ENCODE assay signal across 17 cellular contexts in the genomic region with DNA sequence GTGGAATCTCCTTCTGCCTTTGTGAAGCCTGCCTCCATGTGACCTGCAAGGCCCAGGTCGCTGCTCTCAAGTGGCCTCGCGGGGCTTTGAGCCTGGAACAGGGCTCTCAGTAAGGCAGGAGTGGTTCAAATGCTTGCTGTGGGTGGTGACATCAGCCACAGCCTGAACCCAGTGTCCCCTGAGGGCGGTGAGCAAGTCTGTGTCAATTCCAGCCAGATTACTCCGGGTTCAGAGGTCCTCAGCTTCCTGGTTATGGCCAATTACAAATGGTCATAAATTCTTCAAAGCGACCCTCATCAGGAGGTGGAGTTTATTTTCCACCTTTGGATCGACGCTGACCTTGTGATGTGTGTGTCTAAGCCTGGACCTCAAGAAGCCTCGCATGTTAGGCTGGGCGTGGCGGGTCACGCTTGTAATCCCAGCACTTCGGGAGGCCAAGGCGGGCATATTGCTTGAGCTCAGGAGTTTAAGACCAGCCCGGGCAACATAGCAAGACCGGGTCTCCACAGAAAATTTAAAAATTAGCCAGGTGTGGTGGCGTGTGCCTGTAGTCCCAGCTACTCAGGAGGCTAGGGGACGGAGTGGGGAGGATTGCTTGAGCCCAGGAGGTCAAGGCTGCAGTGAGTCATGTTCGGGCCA. TPM values are rescaled to one million over a fixed set of nuclear protein-coding genes. Genes with fewer than 3 reads are reported as not detected.
DNase-seq lines count a peak whose midpoint lies in the region; ATAC-seq, FAIRE-seq and TF ChIP-seq lines count a peak whose summit lies in the region.
"Had no signal": no experiment of that assay in that cellular context is flagged by ENCODE, and none has a peak within 500 bp of the region (broad histone marks: within the 10 kb centered on the region; RNA-seq: fewer than 3 reads in every experiment).

No MANE protein-coding gene starts in this region.

- H3K27me3 ChIP-seq in H9 (ENCODE audit: insufficient read depth, low read length) (no peaks in the 10 kb centered on the region), Panc1 (ENCODE audit: control insufficient read depth, insufficient read depth, low read length) (no peaks in the 10 kb centered on the region), small intestine (ENCODE audit: control insufficient read depth in 2 of 2, insufficient read depth in 2 of 2, low read length in 2 of 2) (no peaks in the 10 kb centered on the region)
- H3K27me3 ChIP-seq: cardiac muscle cell had no signal

- no peak overlapping the region for H3K18ac ChIP-seq in H9 (ENCODE audit: insufficient read length, low read depth, low read length)

- no peak overlapping the region for H4K8ac ChIP-seq in H9 (replicated peaks; ENCODE audit: insufficient read length, low read depth, low read length)

- H3K23me2 ChIP-seq in H9 (ENCODE audit: insufficient read length, low read depth, low read length, poor library complexity, severe bottlenecking): no peaks in the 10 kb centered on the region

- no peak overlapping the region for H3K4me2 ChIP-seq in H9 (ENCODE audit: insufficient read depth, insufficient read length, low read length)

- CTCF ChIA-PET in Panc1 (lab: Charles Lee): interaction anchor here (0.5 kb wide), 1 partner anchor 38 kb away, joined by 13 read pairs; no protein-coding TSS in a partner anchor

- no peaks in the 10 kb centered on the region for H3K79me2 ChIP-seq in H9 (ENCODE audit: insufficient read depth, low read length)

- peak; percentile 28 for DNase-seq in H9
- no peak for DNase-seq in Panc1 (ENCODE audit: low read depth, low spot score)
- peak; percentile 99 for DNase-seq in islet precursor cell
- DNase-seq in small intestine: peak; percentile 99
- no peak for DNase-seq in activated CD4-positive, CD25-positive, alpha-beta regulatory T cell (lab: John Stamatoyannopoulos, UW)
- DNase-seq: activated CD8-positive, alpha-beta memory T cell treated with anti-CD3 and anti-CD28 coated beads, Interleukin-2, amount 10 ng/mL, durations not matched to agents 7 days and 5 days; activated naive CD4-positive, alpha-beta T cell treated with anti-CD3 and anti-CD28 coated beads, Interleukin-2, amount 50 U/mL, for 16 hours; left ventricle myocardium inferior; NCI-H2029; NK-92 treated with Interleukin-12 subunit alpha and Interleukin-12 subunit beta, amount 100 ng/mL, for 24 hours; nucleus accumbens had no signal

- H3K79me1 ChIP-seq in H9 (ENCODE audit: insufficient read depth, low read depth, low read length, poor library complexity, severe bottlenecking): no peaks in the 10 kb centered on the region

- H2AFZ ChIP-seq in H9 (ENCODE audit: low read length): no peak overlapping the region

- no peak overlapping the region for H3K4ac ChIP-seq in H9 (ENCODE audit: low read depth, low read length)

- peak; percentile 55; the same call in 1 of the 2 replicates for ATAC-seq in Panc1
- ATAC-seq in HG03442 (IDR thresholded peaks at IDR 0.05; ENCODE audit: unreplicated experiment): no peak
- no peak for ATAC-seq in GM18907 (IDR thresholded peaks at IDR 0.05; ENCODE audit: unreplicated experiment)
- ATAC-seq: activated CD8-positive, alpha-beta memory T cell treated with anti-CD3 and anti-CD28 coated beads, Interleukin-2, amount 10 ng/mL, durations not matched to agents 7 days and 5 days; K562 had no signal

- no peaks in the 10 kb centered on the region for H3K4me1 ChIP-seq in H9 (ENCODE audit: insufficient read depth, low read length)
- H3K4me1 ChIP-seq in Panc1 (ENCODE audit: control insufficient read depth, insufficient read depth, low read length): 0 out of 2 replicates have a peak, but pooled peaks cover 2% of the 10 kb centered on the region
- H3K4me1 ChIP-seq in small intestine (ENCODE audit: control insufficient read depth in 2 of 2, insufficient read depth in 1 of 2, low read depth in 1 of 2, low read length in 1 of 2): peaks cover 0 to 5% of the 10 kb centered on the region in 2 donors

- no peak overlapping the region for H2BK120ac ChIP-seq in H9 (ENCODE audit: low read depth, low read length, poor library complexity, severe bottlenecking)

- no peaks in the 10 kb centered on the region for H3K9me3 Mint-ChIP-seq in H9

- H3K27ac Mint-ChIP-seq in H9: no peak overlapping the region
- H3K27ac Mint-ChIP-seq: activated CD8-positive, alpha-beta memory T cell treated with anti-CD3 and anti-CD28 coated beads, Interleukin-2, amount 10 ng/mL, durations not matched to agents 7 days and 5 days had no signal

- H3K9me3 ChIP-seq in H9 (ENCODE audit: control insufficient read depth, low read depth, low read length): no peaks in the 10 kb centered on the region
- no peaks in the 10 kb centered on the region for H3K9me3 ChIP-seq in Panc1 (ENCODE audit: control insufficient read depth, insufficient read depth, low read depth, low read length)
- H3K9me3 ChIP-seq in small intestine (ENCODE audit: control insufficient read depth, low read depth): no peaks in the 10 kb centered on the region
- H3K9me3 ChIP-seq: left ventricle myocardium inferior had no signal

- H3K36me3 ChIP-seq in Panc1 (ENCODE audit: control insufficient read depth, insufficient read depth, low read length) (no peaks in the 10 kb centered on the region), small intestine (ENCODE audit: control insufficient read depth in 2 of 2, insufficient read depth in 2 of 2, low read length in 2 of 2) (no peaks in the 10 kb centered on the region)
- H3K36me3 ChIP-seq: cardiac muscle cell, left ventricle myocardium inferior had no signal

- no peak overlapping the region for H3K23ac ChIP-seq in H9 (ENCODE audit: insufficient read length, low read depth, low read length)

- no peak overlapping the region for H3K27ac ChIP-seq in H9 (ENCODE audit: insufficient read length, low read depth, low read length)
- H3K27ac ChIP-seq in Panc1 (ENCODE audit: low read length): no peak overlapping the region
- H3K27ac ChIP-seq in small intestine (ENCODE audit: low read depth in 1 of 2, low read length in 1 of 2): peak overlapping the region; percentile 80 to 86
- H3K27ac ChIP-seq: cardiac muscle cell, left ventricle myocardium inferior, skin epidermis, VCaP had no signal

- no CpG with 5 or more reads among the region's 19 CpGs for WGBS in H9 (ENCODE audit: extremely low coverage, insufficient read length, low lambda C conversion rate)
- 21 to 57% (median 38%) methylated on average over 19 of the region's 19 CpGs for WGBS in small intestine, 3 donors

- no peak overlapping the region for H4K91ac ChIP-seq in H9 (ENCODE audit: insufficient read length, low read depth, low read length)

- no peak overlapping the region for H2BK5ac ChIP-seq in H9 (ENCODE audit: insufficient read length, low read length)

- in situ Hi-C loops in Panc1 (cut with HindIII; ENCODE audit: low pct_unique_long_range_greater_than_20kb, low sequenced_read_pairs): no loop called here

- no peak overlapping the region for H3K56ac ChIP-seq in H9 (ENCODE audit: insufficient read length, low read depth, low read length)

- H2BK12ac ChIP-seq in H9 (ENCODE audit: insufficient read length, low read depth, low read length): no peak overlapping the region

- H2BK20ac ChIP-seq in H9 (ENCODE audit: low read depth, low read length, poor library complexity, severe bottlenecking): no peak overlapping the region

- no peak for FAIRE-seq in small intestine (lab: Jason Lieb, UNC)
- FAIRE-seq: K562 had no signal

- BruUV-seq in Panc1 (replicated peaks; lab: Mats Ljungman, UMichigan): no TSS peak

- no peaks in the 10 kb centered on the region for H4K20me1 ChIP-seq in H9 (ENCODE audit: control insufficient read depth, insufficient read depth, insufficient read length)

- POLR2A ChIA-PET in Panc1 (lab: Charles Lee): interaction anchor here (0.7 kb wide), 1 partner anchor 131 kb away, joined by 7 read pairs; no protein-coding TSS in a partner anchor

- peaks cover 2% of the 10 kb centered on the region for H3K27me3 Mint-ChIP-seq in H9 (ENCODE audit: low read depth)
- H3K27me3 Mint-ChIP-seq: activated CD8-positive, alpha-beta memory T cell treated with anti-CD3 and anti-CD28 coated beads, Interleukin-2, amount 10 ng/mL, durations not matched to agents 7 days and 5 days had no signal

- intact Hi-C loops in Panc1 (cut with micrococcal nuclease; ENCODE audit: unreplicated experiment): no loop called here

- H3K4me3 ChIP-seq in Panc1 (ENCODE audit: low read depth in 2 of 2, low read length in 2 of 2) (no peak overlapping the region), small intestine (ENCODE audit: low read depth in 1 of 2, low read length in 2 of 2) (no peak overlapping the region)
- H3K4me3 ChIP-seq: cardiac muscle cell, K562, left ventricle myocardium inferior, skin epidermis had no signal

- H3K14ac ChIP-seq in H9 (ENCODE audit: insufficient read depth, low read length): no peak overlapping the region

- no peak overlapping the region for H3K4me3 Mint-ChIP-seq in H9
- H3K4me3 Mint-ChIP-seq: activated CD8-positive, alpha-beta memory T cell treated with anti-CD3 and anti-CD28 coated beads, Interleukin-2, amount 10 ng/mL, durations not matched to agents 7 days and 5 days had no signal

- no peak overlapping the region for H3K9ac ChIP-seq in H9 (ENCODE audit: extremely low read depth, insufficient read length, low read length)

- TF ChIP-seq CTCF in H9 (conservative IDR thresholded peaks at IDR 0.05): no peak
- no peak for TF ChIP-seq CTCF in Panc1 (IDR thresholded peaks at IDR 0.05)

- H3K36me3 Mint-ChIP-seq in H9 (ENCODE audit: insufficient read depth in 1 of 3, low read depth in 3 of 3): no peaks in the 10 kb centered on the region
- H3K36me3 Mint-ChIP-seq: activated CD8-positive, alpha-beta memory T cell treated with anti-CD3 and anti-CD28 coated beads, Interleukin-2, amount 10 ng/mL, durations not matched to agents 7 days and 5 days had no signal

- no peaks in the 10 kb centered on the region for H3K4me1 Mint-ChIP-seq in H9
- H3K4me1 Mint-ChIP-seq: activated CD8-positive, alpha-beta memory T cell treated with anti-CD3 and anti-CD28 coated beads, Interleukin-2, amount 10 ng/mL, durations not matched to agents 7 days and 5 days had no signal

- H2BK15ac ChIP-seq in H9 (ENCODE audit: low read depth, low read length): no peak overlapping the region

- no peak overlapping the region for H3T11ph ChIP-seq in H9 (ENCODE audit: low read length)

- no peak overlapping the region for H2AK5ac ChIP-seq in H9 (ENCODE audit: insufficient read length, low read length)

- H4K5ac ChIP-seq in H9 (ENCODE audit: insufficient read length, low read depth, low read length): no peak overlapping the region

RNA-seq across cellular contexts. Expression of a gene that starts 17.3 kb away (rescaled TPM):
- total RNA-seq in H9 (2021) (69.8 and 76.4 TPM in 2 replicates), Panc1 (2021; ENCODE audit: unreplicated experiment) (361 TPM)
- 472 TPM for polyA plus RNA-seq in Panc1 (2012; ENCODE audit: insufficient read length)
- polyA plus RNA-seq in small intestine: 100 to 1,000 TPM; 181 to 326 (median 255) TPM

RNA-seq across cellular contexts. Expression of a gene that starts 37.3 kb away (rescaled TPM):
- total RNA-seq in H9 (2021) (29.0 and 30.3 TPM in 2 replicates), Panc1 (2021; ENCODE audit: unreplicated experiment) (62.4 TPM)
- 50.2 TPM for polyA plus RNA-seq in Panc1 (2012; ENCODE audit: insufficient read length)
- polyA plus RNA-seq in small intestine: 10 to 100 TPM; 12.7 to 84.6 (median 18.1) TPM
- polyA plus RNA-seq: K562 had no signal

RNA-seq across cellular contexts. Expression of a gene that starts 47.1 kb away (rescaled TPM):
- total RNA-seq in H9 (2021) (32.4 and 33.0 TPM in 2 replicates), Panc1 (2021; ENCODE audit: unreplicated experiment) (160 TPM)
- 162 TPM for polyA plus RNA-seq in Panc1 (2012; ENCODE audit: insufficient read length)
- polyA plus RNA-seq in small intestine: 10 to 100 TPM; 16.8 to 90.5 (median 20.3) TPM

RNA-seq across cellular contexts. Expression of a gene that starts 59.5 kb away (rescaled TPM):
- total RNA-seq in H9 (2021) (0.42 and 0.66 TPM in 2 replicates), Panc1 (2021; ENCODE audit: unreplicated experiment) (0.87 TPM)
- not detected for polyA plus RNA-seq in Panc1 (2012; ENCODE audit: insufficient read length)
- polyA plus RNA-seq in small intestine: under 1 TPM in 1 of 3 donors, not detected in 2; 0.25 TPM
- total RNA-seq: K562 had no signal
- polyA plus RNA-seq: cardiac muscle cell, K562 had no signal

Comparison
In these comparisons a context has a peak if more than half of its experiments do, and no peak if none do; other contexts are left out.
1. DNase-seq: peak in H9 (single experiment), islet precursor cell (single experiment) and small intestine (single experiment); none in Panc1 (single experiment) and activated CD4-positive, CD25-positive, alpha-beta regulatory T cell (0 of 4).
2. H3K27ac ChIP-seq: peak in small intestine (2 of 2); none in H9 (single experiment) and Panc1 (single experiment).